Comparison of ENCODE assay signal across 8 cellular contexts in genomic region chr11:569273-569885, GRCh38. TPM values are rescaled to one million over a fixed set of nuclear protein-coding genes. Genes with fewer than 3 reads are reported as not detected.
DNase-seq lines count a peak whose midpoint lies in the region; ATAC-seq, FAIRE-seq and TF ChIP-seq lines count a peak whose summit lies in the region.

No MANE protein-coding gene starts in this region.

- no peak for FAIRE-seq in pancreas (lab: Jason Lieb, UNC)

- H3K9me3 ChIP-seq in RWPE2 (ENCODE audit: severe bottlenecking): no peaks in the 10 kb centered on the region
- H3K9me3 ChIP-seq in pancreas: no peaks in the 10 kb centered on the region

- H3K27me3 Mint-ChIP-seq in Calu3 (ENCODE audit: unreplicated experiment): peaks cover 5% of the 10 kb centered on the region

- CTCF ChIA-PET in Calu3 (lab: Charles Lee): no interaction called here

- H3K4me3 Mint-ChIP-seq in Calu3 (ENCODE audit: low read depth, unreplicated experiment): peak overlapping the region; percentile 71

- H3K36me3 Mint-ChIP-seq in Calu3 (ENCODE audit: insufficient read depth, unreplicated experiment): peaks cover 36% of the 10 kb centered on the region

- 46 to 52% methylated on average over 22 to 28 of the region's 28 CpGs for WGBS in pancreas, 2 donors

- no peak overlapping the region for H3K27ac Mint-ChIP-seq in Calu3 (ENCODE audit: unreplicated experiment)

- no peaks in the 10 kb centered on the region for H3K27me3 ChIP-seq in RWPE2 (ENCODE audit: insufficient read depth, poor library complexity, severe bottlenecking)
- H3K27me3 ChIP-seq in pancreas: no peaks in the 10 kb centered on the region

- no peak for ATAC-seq in RWPE2 (ENCODE audit: low read depth)
- no peak for ATAC-seq in pancreas

- no peak for TF ChIP-seq CTCF in Calu3 (IDR thresholded peaks at IDR 0.05; ENCODE audit: unreplicated experiment)
- TF ChIP-seq CTCF in RWPE2 (IDR thresholded peaks at IDR 0.05; ENCODE audit: poor library complexity, severe bottlenecking): no peak
- no peak for TF ChIP-seq CTCF in fibroblast of the aortic adventitia (IDR thresholded peaks at IDR 0.05; ENCODE audit: insufficient read depth, low read length)
- no peak for TF ChIP-seq CTCF in pancreas (IDR thresholded peaks at IDR 0.05)
- no peak for TF ChIP-seq CTCF in GM13976 (IDR thresholded peaks at IDR 0.05; ENCODE audit: borderline replicate concordance, control extremely low read depth, extremely low read depth, insufficient read depth, missing control alignments)

- no peaks in the 10 kb centered on the region for H3K9me3 Mint-ChIP-seq in Calu3 (ENCODE audit: low read depth, unreplicated experiment)

- intact Hi-C loops in Calu3 (cut with micrococcal nuclease; ENCODE audit: unreplicated experiment): loop anchor here (10.0 kb wide), 1 partner anchor 135 kb away; the partner anchor contains the start of gene EPS8L2
- intact Hi-C loops in pancreas (cut with DNase I): no loop called here

- H3K36me3 ChIP-seq in RWPE2 (ENCODE audit: low read depth) (peaks cover 17% of the 10 kb centered on the region), pancreas (no peaks in the 10 kb centered on the region)

- DNase-seq in Calu3 (no peak), RWPE2 (ENCODE audit: low spot score) (no peak), fibroblast of the aortic adventitia (ENCODE audit: low read depth) (no peak), pancreas (peak in 3 of 6 donors; percentile 56 to 80 (median 64)), anterior cingulate cortex (lab: John Stamatoyannopoulos, UW) (no peak), GM13976 (ENCODE audit: low spot score) (no peak), NCI-H2107 (lab: John Stamatoyannopoulos, UW) (no peak), putamen (ENCODE audit: low spot score) (no peak)

- peaks cover 3% of the 10 kb centered on the region for H3K4me1 Mint-ChIP-seq in Calu3 (ENCODE audit: low read depth, unreplicated experiment)

- in situ Hi-C loops in GM13976 (cut with MboI; ENCODE audit: low sequenced_read_pairs, unreplicated experiment): no loop called here

- H3K4me1 ChIP-seq in RWPE2 (ENCODE audit: insufficient read depth, poor library complexity, severe bottlenecking) (peaks cover 7% of the 10 kb centered on the region), pancreas (peaks cover 0 to 7% (median 0%) of the 10 kb centered on the region in 3 donors)

- peak overlapping the region; percentile 88 for H3K4me3 ChIP-seq in RWPE2 (ENCODE audit: severe bottlenecking)
- peak overlapping the region; percentile 66 for H3K4me3 ChIP-seq in fibroblast of the aortic adventitia (ENCODE audit: low read depth, low read length)
- H3K4me3 ChIP-seq in pancreas: peak overlapping the region; percentile 33 to 65 (median 48)

- H3K27ac ChIP-seq in RWPE2 (ENCODE audit: poor library complexity, severe bottlenecking) (peak overlapping the region; percentile 81), pancreas (peak overlapping the region in 3 of 4 donors; percentile 33 to 76 (median 51))

- no TSS peak for BruUV-seq in Calu3 (replicated peaks; lab: Mats Ljungman, UMichigan)

RNA-seq across cellular contexts. Expression of gene PHRF1, which starts 6.9 kb away (rescaled TPM):
- total RNA-seq in Calu3 (2022) (42.3 and 43.2 TPM in 2 replicates), fibroblast of the aortic adventitia (ENCODE audit: low replicate concordance) (27.6 and 37.5 TPM in 2 replicates), pancreas (10 to 100 TPM; 11.2 to 17.2 (median 13.1) TPM)
- 10 to 100 TPM; 15.6 to 39.3 TPM for polyA plus RNA-seq in pancreas

RNA-seq across cellular contexts. Expression of gene RASSF7, which starts 8.6 kb away (rescaled TPM):
- total RNA-seq in Calu3 (2022) (93.3 and 100 TPM in 2 replicates), fibroblast of the aortic adventitia (ENCODE audit: low replicate concordance) (1.6 and 2.5 TPM in 2 replicates), pancreas (10 to 100 TPM; 17.6 to 35.7 (median 27.9) TPM)
- polyA plus RNA-seq in pancreas: 100 to 1,000 TPM; 171 to 253 TPM

RNA-seq across cellular contexts. Expression of gene LMNTD2, which starts 8.8 kb away (rescaled TPM):
- 7.2 and 7.8 TPM in 2 replicates for total RNA-seq in Calu3 (2022)
- total RNA-seq in fibroblast of the aortic adventitia (ENCODE audit: low replicate concordance): 0.36 TPM in 1 of 2 replicates, not detected in the other
- 1 to 10 TPM; 2.7 to 6.9 (median 5.6) TPM for total RNA-seq in pancreas
- polyA plus RNA-seq in pancreas: 10 to 100 TPM; 10.4 to 24.2 TPM

RNA-seq across cellular contexts. Expression of gene LRRC56, which starts 32.1 kb away (rescaled TPM):
- 2.2 and 2.6 TPM in 2 replicates for total RNA-seq in Calu3 (2022)
- total RNA-seq in fibroblast of the aortic adventitia (ENCODE audit: low replicate concordance): 0.45 and 1.2 TPM in 2 replicates
- total RNA-seq in pancreas: 1 to 10 TPM in 5 of 6 donors, under 1 TPM in 1; 0.98 to 2.0 (median 1.6) TPM
- 1 to 10 TPM; 5.4 to 7.3 TPM for polyA plus RNA-seq in pancreas

RNA-seq across cellular contexts. Expression of gene HRAS, which starts 34.0 kb away (rescaled TPM):
- total RNA-seq in Calu3 (2022) (42.1 and 47.9 TPM in 2 replicates), fibroblast of the aortic adventitia (ENCODE audit: low replicate concordance) (34.6 and 44.4 TPM in 2 replicates), pancreas (10 to 100 TPM; 10.4 to 22.6 (median 19.2) TPM)
- polyA plus RNA-seq in pancreas: 100 to 1,000 TPM; 103 to 130 TPM
